ENCODE assay signal across 1 cellular context in the genomic region with DNA sequence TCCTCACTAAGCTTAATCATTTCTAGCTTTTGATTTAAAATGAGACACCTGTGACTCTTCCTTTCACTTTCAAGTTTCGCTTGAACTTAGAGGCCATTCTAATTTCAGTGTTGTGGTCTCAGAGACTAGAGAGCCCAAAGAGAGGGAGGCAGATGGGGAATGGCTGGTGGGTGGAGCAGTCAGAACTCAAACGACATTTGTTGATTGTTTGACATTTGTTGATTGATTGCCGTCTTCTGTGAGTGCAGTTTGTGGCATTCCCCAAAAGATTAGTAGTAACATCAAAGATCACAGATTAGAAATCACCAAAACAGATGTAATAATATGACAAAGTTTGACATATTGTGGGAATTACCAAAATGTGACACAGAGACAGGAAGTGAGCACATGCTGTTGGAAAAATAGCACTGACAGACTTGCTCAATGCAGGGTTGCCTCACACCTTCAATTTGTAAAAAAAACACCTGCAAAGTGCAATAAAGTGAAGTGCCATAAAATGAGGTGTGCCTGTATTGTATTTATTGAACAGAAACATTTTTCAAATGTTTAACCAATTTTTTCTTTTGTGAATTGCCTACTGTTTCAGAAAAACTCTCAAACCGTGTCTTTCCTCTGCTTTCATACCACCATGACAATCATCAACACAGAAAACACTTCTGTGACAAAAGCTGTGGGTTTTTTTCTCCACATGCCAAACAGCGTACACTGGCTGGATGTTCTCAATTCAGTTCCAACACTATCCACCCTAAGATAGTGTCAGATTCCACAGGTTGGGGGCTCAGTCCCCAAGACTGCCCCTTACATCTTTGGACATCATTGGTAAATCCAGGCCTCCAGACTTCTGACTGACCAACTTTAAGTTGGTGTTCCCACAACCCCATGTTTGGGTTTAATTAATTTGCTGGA.
TF ChIP-seq lines count a peak whose summit lies in the region.

No MANE protein-coding gene starts in this region.

TF ChIP-seq in GM12878, 131 proteins besides CTCF, POLR2A, EP300 and RAD21 (continued from another document and continues in another):
- TF ChIP-seq, protein P1, sequence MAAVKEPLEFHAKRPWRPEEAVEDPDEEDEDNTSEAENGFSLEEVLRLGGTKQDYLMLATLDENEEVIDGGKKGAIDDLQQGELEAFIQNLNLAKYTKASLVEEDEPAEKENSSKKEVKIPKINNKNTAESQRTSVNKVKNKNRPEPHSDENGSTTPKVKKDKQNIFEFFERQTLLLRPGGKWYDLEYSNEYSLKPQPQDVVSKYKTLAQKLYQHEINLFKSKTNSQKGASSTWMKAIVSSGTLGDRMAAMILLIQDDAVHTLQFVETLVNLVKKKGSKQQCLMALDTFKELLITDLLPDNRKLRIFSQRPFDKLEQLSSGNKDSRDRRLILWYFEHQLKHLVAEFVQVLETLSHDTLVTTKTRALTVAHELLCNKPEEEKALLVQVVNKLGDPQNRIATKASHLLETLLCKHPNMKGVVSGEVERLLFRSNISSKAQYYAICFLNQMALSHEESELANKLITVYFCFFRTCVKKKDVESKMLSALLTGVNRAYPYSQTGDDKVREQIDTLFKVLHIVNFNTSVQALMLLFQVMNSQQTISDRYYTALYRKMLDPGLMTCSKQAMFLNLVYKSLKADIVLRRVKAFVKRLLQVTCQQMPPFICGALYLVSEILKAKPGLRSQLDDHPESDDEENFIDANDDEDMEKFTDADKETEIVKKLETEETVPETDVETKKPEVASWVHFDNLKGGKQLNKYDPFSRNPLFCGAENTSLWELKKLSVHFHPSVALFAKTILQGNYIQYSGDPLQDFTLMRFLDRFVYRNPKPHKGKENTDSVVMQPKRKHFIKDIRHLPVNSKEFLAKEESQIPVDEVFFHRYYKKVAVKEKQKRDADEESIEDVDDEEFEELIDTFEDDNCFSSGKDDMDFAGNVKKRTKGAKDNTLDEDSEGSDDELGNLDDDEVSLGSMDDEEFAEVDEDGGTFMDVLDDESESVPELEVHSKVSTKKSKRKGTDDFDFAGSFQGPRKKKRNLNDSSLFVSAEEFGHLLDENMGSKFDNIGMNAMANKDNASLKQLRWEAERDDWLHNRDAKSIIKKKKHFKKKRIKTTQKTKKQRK (IDR thresholded peaks at IDR 0.05; ENCODE audit: low read depth, low read length) = no peak
- TF ChIP-seq KDM1A (IDR thresholded peaks at IDR 0.05; ENCODE audit: borderline replicate concordance) (no peak), BHLHE40 (IDR thresholded peaks at IDR 0.05; ENCODE audit: borderline replicate concordance in 1 of 2, low read depth in 2 of 2, low read length in 1 of 2) (peak; percentile 20 to 75; a peak in 3 of 4 replicates), ZNF217 (IDR thresholded peaks at IDR 0.05) (no peak), MYC (IDR thresholded peaks at IDR 0.05; ENCODE audit: insufficient read depth, insufficient read length, insufficient replicate concordance, low read length, severe bottlenecking) (no peak), PAX5 (IDR thresholded peaks at IDR 0.05; ENCODE audit: borderline replicate concordance, low read depth, low read length) (peak; percentile 56; the same call in 1 of the 2 replicates), CEBPB (IDR thresholded peaks at IDR 0.05; ENCODE audit: borderline replicate concordance in 1 of 2, low read depth in 2 of 2, low read length in 2 of 2) (0 out of 4 replicates have a peak, but pooled peaks of 1 of the 2 experiments have one; percentile 44), HDAC6 (IDR thresholded peaks at IDR 0.05; ENCODE audit: unreplicated experiment) (no peak), ZZZ3 (IDR thresholded peaks at IDR 0.05; ENCODE audit: control insufficient read depth, insufficient read length, low read depth) (no peak), CBFB (IDR thresholded peaks at IDR 0.05; ENCODE audit: low read depth) (peak; percentile 73; the same call in 1 of the 2 replicates), IRF4 (IDR thresholded peaks at IDR 0.05; ENCODE audit: low read depth, low read length) (peak; percentile 70; the same call in 1 of the 2 replicates), STAT1 (conservative IDR thresholded peaks at IDR 0.05) (no peak), RAD51 (IDR thresholded peaks at IDR 0.05) (no peak), SIN3A (IDR thresholded peaks at IDR 0.05; ENCODE audit: low read depth, low read length) (no peak), JUNB (IDR thresholded peaks at IDR 0.05) (peak; percentile 92), CHD4 (IDR thresholded peaks at IDR 0.05) (no peak), DPF2 (IDR thresholded peaks at IDR 0.05) (peak; percentile 94), TCF12 (IDR thresholded peaks at IDR 0.05; ENCODE audit: low read depth, low read length) (peak; percentile 82; the same call in 1 of the 2 replicates), BCL11A (IDR thresholded peaks at IDR 0.05; ENCODE audit: low read depth, low read length) (peak; percentile 76), MTA3 (IDR thresholded peaks at IDR 0.05; ENCODE audit: borderline replicate concordance, low read length) (peak; percentile 82), GABPA (IDR thresholded peaks at IDR 0.05; ENCODE audit: low read depth) (peak; percentile 72), MTA2 (IDR thresholded peaks at IDR 0.05; ENCODE audit: low read depth) (peak; percentile 92), CHD2 (IDR thresholded peaks at IDR 0.05; ENCODE audit: borderline replicate concordance, low read depth, low read length) (peak; percentile 64; the same call in 1 of the 2 replicates), NFIC (IDR thresholded peaks at IDR 0.05; ENCODE audit: low read depth, low read length) (peak; percentile 94)
- TF ChIP-seq, protein P2, sequence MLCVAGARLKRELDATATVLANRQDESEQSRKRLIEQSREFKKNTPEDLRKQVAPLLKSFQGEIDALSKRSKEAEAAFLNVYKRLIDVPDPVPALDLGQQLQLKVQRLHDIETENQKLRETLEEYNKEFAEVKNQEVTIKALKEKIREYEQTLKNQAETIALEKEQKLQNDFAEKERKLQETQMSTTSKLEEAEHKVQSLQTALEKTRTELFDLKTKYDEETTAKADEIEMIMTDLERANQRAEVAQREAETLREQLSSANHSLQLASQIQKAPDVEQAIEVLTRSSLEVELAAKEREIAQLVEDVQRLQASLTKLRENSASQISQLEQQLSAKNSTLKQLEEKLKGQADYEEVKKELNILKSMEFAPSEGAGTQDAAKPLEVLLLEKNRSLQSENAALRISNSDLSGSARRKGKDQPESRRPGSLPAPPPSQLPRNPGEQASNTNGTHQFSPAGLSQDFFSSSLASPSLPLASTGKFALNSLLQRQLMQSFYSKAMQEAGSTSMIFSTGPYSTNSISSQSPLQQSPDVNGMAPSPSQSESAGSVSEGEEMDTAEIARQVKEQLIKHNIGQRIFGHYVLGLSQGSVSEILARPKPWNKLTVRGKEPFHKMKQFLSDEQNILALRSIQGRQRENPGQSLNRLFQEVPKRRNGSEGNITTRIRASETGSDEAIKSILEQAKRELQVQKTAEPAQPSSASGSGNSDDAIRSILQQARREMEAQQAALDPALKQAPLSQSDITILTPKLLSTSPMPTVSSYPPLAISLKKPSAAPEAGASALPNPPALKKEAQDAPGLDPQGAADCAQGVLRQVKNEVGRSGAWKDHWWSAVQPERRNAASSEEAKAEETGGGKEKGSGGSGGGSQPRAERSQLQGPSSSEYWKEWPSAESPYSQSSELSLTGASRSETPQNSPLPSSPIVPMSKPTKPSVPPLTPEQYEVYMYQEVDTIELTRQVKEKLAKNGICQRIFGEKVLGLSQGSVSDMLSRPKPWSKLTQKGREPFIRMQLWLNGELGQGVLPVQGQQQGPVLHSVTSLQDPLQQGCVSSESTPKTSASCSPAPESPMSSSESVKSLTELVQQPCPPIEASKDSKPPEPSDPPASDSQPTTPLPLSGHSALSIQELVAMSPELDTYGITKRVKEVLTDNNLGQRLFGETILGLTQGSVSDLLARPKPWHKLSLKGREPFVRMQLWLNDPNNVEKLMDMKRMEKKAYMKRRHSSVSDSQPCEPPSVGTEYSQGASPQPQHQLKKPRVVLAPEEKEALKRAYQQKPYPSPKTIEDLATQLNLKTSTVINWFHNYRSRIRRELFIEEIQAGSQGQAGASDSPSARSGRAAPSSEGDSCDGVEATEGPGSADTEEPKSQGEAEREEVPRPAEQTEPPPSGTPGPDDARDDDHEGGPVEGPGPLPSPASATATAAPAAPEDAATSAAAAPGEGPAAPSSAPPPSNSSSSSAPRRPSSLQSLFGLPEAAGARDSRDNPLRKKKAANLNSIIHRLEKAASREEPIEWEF (IDR thresholded peaks at IDR 0.05; ENCODE audit: insufficient replicate concordance, low read depth, low read length) = peak; percentile 83
- TF ChIP-seq, protein P3, sequence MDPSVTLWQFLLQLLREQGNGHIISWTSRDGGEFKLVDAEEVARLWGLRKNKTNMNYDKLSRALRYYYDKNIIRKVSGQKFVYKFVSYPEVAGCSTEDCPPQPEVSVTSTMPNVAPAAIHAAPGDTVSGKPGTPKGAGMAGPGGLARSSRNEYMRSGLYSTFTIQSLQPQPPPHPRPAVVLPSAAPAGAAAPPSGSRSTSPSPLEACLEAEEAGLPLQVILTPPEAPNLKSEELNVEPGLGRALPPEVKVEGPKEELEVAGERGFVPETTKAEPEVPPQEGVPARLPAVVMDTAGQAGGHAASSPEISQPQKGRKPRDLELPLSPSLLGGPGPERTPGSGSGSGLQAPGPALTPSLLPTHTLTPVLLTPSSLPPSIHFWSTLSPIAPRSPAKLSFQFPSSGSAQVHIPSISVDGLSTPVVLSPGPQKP (IDR thresholded peaks at IDR 0.05; ENCODE audit: low read depth, low read length) = no peak
- TF ChIP-seq, protein P4, sequence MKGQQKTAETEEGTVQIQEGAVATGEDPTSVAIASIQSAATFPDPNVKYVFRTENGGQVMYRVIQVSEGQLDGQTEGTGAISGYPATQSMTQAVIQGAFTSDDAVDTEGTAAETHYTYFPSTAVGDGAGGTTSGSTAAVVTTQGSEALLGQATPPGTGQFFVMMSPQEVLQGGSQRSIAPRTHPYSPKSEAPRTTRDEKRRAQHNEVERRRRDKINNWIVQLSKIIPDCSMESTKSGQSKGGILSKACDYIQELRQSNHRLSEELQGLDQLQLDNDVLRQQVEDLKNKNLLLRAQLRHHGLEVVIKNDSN (IDR thresholded peaks at IDR 0.05; ENCODE audit: borderline replicate concordance, extremely low read length, insufficient read depth, low read depth, low read length) = no peak
- TF ChIP-seq, protein P5, sequence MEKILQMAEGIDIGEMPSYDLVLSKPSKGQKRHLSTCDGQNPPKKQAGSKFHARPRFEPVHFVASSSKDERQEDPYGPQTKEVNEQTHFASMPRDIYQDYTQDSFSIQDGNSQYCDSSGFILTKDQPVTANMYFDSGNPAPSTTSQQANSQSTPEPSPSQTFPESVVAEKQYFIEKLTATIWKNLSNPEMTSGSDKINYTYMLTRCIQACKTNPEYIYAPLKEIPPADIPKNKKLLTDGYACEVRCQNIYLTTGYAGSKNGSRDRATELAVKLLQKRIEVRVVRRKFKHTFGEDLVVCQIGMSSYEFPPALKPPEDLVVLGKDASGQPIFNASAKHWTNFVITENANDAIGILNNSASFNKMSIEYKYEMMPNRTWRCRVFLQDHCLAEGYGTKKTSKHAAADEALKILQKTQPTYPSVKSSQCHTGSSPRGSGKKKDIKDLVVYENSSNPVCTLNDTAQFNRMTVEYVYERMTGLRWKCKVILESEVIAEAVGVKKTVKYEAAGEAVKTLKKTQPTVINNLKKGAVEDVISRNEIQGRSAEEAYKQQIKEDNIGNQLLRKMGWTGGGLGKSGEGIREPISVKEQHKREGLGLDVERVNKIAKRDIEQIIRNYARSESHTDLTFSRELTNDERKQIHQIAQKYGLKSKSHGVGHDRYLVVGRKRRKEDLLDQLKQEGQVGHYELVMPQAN (conservative IDR thresholded peaks at IDR 0.05) = no peak
- TF ChIP-seq, protein P6, sequence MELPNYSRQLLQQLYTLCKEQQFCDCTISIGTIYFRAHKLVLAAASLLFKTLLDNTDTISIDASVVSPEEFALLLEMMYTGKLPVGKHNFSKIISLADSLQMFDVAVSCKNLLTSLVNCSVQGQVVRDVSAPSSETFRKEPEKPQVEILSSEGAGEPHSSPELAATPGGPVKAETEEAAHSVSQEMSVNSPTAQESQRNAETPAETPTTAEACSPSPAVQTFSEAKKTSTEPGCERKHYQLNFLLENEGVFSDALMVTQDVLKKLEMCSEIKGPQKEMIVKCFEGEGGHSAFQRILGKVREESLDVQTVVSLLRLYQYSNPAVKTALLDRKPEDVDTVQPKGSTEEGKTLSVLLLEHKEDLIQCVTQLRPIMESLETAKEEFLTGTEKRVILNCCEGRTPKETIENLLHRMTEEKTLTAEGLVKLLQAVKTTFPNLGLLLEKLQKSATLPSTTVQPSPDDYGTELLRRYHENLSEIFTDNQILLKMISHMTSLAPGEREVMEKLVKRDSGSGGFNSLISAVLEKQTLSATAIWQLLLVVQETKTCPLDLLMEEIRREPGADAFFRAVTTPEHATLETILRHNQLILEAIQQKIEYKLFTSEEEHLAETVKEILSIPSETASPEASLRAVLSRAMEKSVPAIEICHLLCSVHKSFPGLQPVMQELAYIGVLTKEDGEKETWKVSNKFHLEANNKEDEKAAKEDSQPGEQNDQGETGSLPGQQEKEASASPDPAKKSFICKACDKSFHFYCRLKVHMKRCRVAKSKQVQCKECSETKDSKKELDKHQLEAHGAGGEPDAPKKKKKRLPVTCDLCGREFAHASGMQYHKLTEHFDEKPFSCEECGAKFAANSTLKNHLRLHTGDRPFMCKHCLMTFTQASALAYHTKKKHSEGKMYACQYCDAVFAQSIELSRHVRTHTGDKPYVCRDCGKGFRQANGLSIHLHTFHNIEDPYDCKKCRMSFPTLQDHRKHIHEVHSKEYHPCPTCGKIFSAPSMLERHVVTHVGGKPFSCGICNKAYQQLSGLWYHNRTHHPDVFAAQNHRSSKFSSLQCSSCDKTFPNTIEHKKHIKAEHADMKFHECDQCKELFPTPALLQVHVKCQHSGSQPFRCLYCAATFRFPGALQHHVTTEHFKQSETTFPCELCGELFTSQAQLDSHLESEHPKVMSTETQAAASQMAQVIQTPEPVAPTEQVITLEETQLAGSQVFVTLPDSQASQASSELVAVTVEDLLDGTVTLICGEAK (IDR thresholded peaks at IDR 0.05; ENCODE audit: borderline replicate concordance) = peak; percentile 34; the same call in 1 of the 2 replicates
- TF ChIP-seq, protein P7, sequence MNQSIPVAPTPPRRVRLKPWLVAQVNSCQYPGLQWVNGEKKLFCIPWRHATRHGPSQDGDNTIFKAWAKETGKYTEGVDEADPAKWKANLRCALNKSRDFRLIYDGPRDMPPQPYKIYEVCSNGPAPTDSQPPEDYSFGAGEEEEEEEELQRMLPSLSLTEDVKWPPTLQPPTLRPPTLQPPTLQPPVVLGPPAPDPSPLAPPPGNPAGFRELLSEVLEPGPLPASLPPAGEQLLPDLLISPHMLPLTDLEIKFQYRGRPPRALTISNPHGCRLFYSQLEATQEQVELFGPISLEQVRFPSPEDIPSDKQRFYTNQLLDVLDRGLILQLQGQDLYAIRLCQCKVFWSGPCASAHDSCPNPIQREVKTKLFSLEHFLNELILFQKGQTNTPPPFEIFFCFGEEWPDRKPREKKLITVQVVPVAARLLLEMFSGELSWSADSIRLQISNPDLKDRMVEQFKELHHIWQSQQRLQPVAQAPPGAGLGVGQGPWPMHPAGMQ (IDR thresholded peaks at IDR 0.05; ENCODE audit: borderline replicate concordance) = no peak
- TF ChIP-seq, protein P8, sequence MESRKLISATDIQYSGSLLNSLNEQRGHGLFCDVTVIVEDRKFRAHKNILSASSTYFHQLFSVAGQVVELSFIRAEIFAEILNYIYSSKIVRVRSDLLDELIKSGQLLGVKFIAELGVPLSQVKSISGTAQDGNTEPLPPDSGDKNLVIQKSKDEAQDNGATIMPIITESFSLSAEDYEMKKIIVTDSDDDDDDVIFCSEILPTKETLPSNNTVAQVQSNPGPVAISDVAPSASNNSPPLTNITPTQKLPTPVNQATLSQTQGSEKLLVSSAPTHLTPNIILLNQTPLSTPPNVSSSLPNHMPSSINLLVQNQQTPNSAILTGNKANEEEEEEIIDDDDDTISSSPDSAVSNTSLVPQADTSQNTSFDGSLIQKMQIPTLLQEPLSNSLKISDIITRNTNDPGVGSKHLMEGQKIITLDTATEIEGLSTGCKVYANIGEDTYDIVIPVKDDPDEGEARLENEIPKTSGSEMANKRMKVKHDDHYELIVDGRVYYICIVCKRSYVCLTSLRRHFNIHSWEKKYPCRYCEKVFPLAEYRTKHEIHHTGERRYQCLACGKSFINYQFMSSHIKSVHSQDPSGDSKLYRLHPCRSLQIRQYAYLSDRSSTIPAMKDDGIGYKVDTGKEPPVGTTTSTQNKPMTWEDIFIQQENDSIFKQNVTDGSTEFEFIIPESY (IDR thresholded peaks at IDR 0.05) = no peak
